8 cellular contexts compared by ENCODE assay signal in the genomic region with DNA sequence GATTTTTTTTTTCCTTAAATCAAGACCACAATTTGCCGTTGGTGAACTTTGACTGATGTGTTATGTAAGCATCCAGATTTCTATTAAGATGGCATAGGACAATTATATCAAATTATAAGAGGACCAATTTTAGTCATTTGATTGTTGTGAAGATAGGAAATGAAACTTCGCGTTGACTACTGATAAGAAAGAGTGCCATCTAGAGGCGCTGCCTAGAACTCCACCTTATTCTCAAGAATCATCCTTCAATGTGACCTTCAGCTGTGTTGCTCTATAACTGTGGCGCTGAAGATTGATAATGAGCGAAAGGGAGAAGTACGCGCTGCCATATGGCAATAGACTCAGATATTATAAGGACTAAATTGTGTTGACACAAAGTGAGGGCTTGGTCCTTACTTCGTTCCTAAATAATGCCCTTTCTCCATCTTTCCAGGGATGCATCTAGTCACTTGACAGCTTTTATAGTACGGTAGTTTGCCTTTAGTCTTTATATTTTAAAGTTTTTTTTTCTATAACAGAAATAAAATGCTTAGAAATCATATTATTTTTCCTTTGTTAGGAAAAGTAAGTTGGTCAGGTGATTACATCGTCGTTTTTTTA.
DNase-seq lines count a peak whose midpoint lies in the region; ATAC-seq and TF ChIP-seq lines count a peak whose summit lies in the region.

No MANE protein-coding gene starts in this region.

- WGBS in aorta, 2 donors = 21 to 22% methylated on average over 12 of the region's 12 CpGs

- H2AFZ ChIP-seq in Loucy (ENCODE audit: low read length) = no peak overlapping the region; the same call in 1 of the 2 replicates

- TF ChIP-seq CTCF in Loucy (conservative IDR thresholded peaks at IDR 0.05; ENCODE audit: low read length) = peak; percentile 87
- TF ChIP-seq CTCF in colonic mucosa (IDR thresholded peaks at IDR 0.05) = peak; percentile 69
- TF ChIP-seq CTCF in mesothelial cell of epicardium (IDR thresholded peaks at IDR 0.05; ENCODE audit: unreplicated experiment) = peak; percentile 79

- H3K36me3 ChIP-seq in Loucy (ENCODE audit: insufficient read depth, low read length) = no peaks in the 10 kb centered on the region
- no peaks in the 10 kb centered on the region for H3K36me3 ChIP-seq in colonic mucosa
- no peaks in the 10 kb centered on the region for H3K36me3 ChIP-seq in aorta (ENCODE audit: control insufficient read depth in 1 of 2, insufficient read depth in 2 of 2, low read length in 1 of 2)

- H3K27me3 Mint-ChIP-seq in mesothelial cell of epicardium (ENCODE audit: low read depth) = peaks cover 29% of the 10 kb centered on the region

- no peak overlapping the region for H3K27ac Mint-ChIP-seq in mesothelial cell of epicardium

- intact Hi-C loops in colonic mucosa (cut with DNase I) (loop anchor here (5.0 to 10.0 kb wide), 2 partner anchors 246 to 688 kb away; no protein-coding TSS in a partner anchor), aorta (cut with DNase I) (no loop called here)

- no peak overlapping the region for H3K4me3 Mint-ChIP-seq in mesothelial cell of epicardium

- ATAC-seq in GM19463 (IDR thresholded peaks at IDR 0.05; ENCODE audit: unreplicated experiment) (peak; percentile 81), aorta (ENCODE audit: low FRiP score) (peak; percentile 63)

- no peaks in the 10 kb centered on the region for H3K9me3 Mint-ChIP-seq in mesothelial cell of epicardium

- H3K4me2 ChIP-seq in Loucy (ENCODE audit: low read depth, low read length, poor library complexity, severe bottlenecking) = no peak overlapping the region

- H3K9me3 ChIP-seq in Loucy (ENCODE audit: insufficient read depth, low read depth, low read length) (no peaks in the 10 kb centered on the region), colonic mucosa (no peaks in the 10 kb centered on the region), aorta (ENCODE audit: control insufficient read depth, low read length) (no peaks in the 10 kb centered on the region)

- H4K20me1 ChIP-seq in Loucy (ENCODE audit: insufficient read depth, low read length, poor library complexity, severe bottlenecking) = no peaks in the 10 kb centered on the region

- H3K79me2 ChIP-seq in Loucy (ENCODE audit: insufficient read depth, low read length) = no peaks in the 10 kb centered on the region

- H3K36me3 Mint-ChIP-seq in mesothelial cell of epicardium = no peaks in the 10 kb centered on the region

- H3K4me1 Mint-ChIP-seq in mesothelial cell of epicardium = no peaks in the 10 kb centered on the region

- H3F3A ChIP-seq in Loucy (ENCODE audit: low read depth) = no peaks in the 10 kb centered on the region

- H3K4me3 ChIP-seq in Loucy (ENCODE audit: low read length, poor library complexity, severe bottlenecking) (no peak overlapping the region), colonic mucosa (no peak overlapping the region), aorta (ENCODE audit: low read length in 2 of 2) (no peak overlapping the region)

- H3K4me1 ChIP-seq in Loucy (ENCODE audit: insufficient read depth, low read length, poor library complexity, severe bottlenecking) (peaks cover 23% of the 10 kb centered on the region), colonic mucosa (no peaks in the 10 kb centered on the region), aorta (ENCODE audit: control insufficient read depth in 1 of 2, insufficient read depth in 2 of 2, low read length in 2 of 2) (no peaks in the 10 kb centered on the region)

- no peak overlapping the region for H3K9ac ChIP-seq in Loucy (ENCODE audit: low read depth, low read length, poor library complexity, severe bottlenecking)
- H3K9ac ChIP-seq in colonic mucosa (ENCODE audit: low read depth in 2 of 2, low read length in 2 of 2) = no peak overlapping the region

- H3K27ac ChIP-seq in colonic mucosa (no peak overlapping the region), aorta (ENCODE audit: low read depth in 1 of 2, low read length in 2 of 2) (no peak overlapping the region)

- H3K9me2 ChIP-seq in Loucy (replicated peaks; ENCODE audit: low read depth, low read length) = no peaks in the 10 kb centered on the region

- peak; percentile 9 for DNase-seq in COLO829 (ENCODE audit: low spot score)
- peak; percentile 43 for DNase-seq in RPMI7951 (ENCODE audit: low read depth)
- DNase-seq in colonic mucosa = peak; percentile 75
- peak in 1 of 2 experiments; percentile 60 for DNase-seq in mesothelial cell of epicardium (ENCODE audit: low spot score in 2 of 2, unreplicated experiment in 2 of 2)
- DNase-seq in aorta = no peak
- DNase-seq in activated CD8-positive, alpha-beta memory T cell treated with anti-CD3 and anti-CD28 coated beads, Interleukin-2, amount 50 U/mL, for 48 hours = no peak

- no peaks in the 10 kb centered on the region for H3K27me3 ChIP-seq in Loucy (ENCODE audit: insufficient read depth, low read length, poor library complexity, severe bottlenecking)
- H3K27me3 ChIP-seq in colonic mucosa = no peaks in the 10 kb centered on the region
- H3K27me3 ChIP-seq in aorta (ENCODE audit: control insufficient read depth in 1 of 2, insufficient read depth in 2 of 2, low read length in 1 of 2) = no peaks in the 10 kb centered on the region

Comparison
In these comparisons a context has a peak if more than half of its experiments do, and no peak if none do; other contexts are left out.
1. DNase-seq: peak in COLO829 (single experiment), RPMI7951 (single experiment) and colonic mucosa (single experiment); none in aorta (0 of 2) and activated CD8-positive, alpha-beta memory T cell treated with anti-CD3 and anti-CD28 coated beads, Interleukin-2, amount 50 U/mL, for 48 hours (single experiment).
2. Peak in every context shown above with its lines, with median percentiles within 50 percentile points of each other: CTCF ChIP-seq.